Comparison of ENCODE assay signal across 10 cellular contexts in genomic region chr16:57141822-57142631, GRCh38. TPM values are rescaled to one million over a fixed set of nuclear protein-coding genes. Genes with fewer than 3 reads are reported as not detected.
DNase-seq lines count a peak whose midpoint lies in the region; ATAC-seq and FAIRE-seq lines count a peak whose summit lies in the region.
"Had no signal": no experiment of that assay in that cellular context is flagged by ENCODE, and none has a peak within 500 bp of the region (broad histone marks: within the 10 kb centered on the region; RNA-seq: fewer than 3 reads in every experiment).

No MANE protein-coding gene starts in this region.

- no peak overlapping the region for H3K9ac ChIP-seq in trophoblast cell (ENCODE audit: low read length)

- peak overlapping the region; percentile 93 for H3K27ac Mint-ChIP-seq in activated naive CD8-positive, alpha-beta T cell treated with anti-CD3 and anti-CD28 coated beads, Interleukin-2, amount 10 ng/mL, durations not matched to agents 7 days and 5 days
- H3K27ac Mint-ChIP-seq: dendritic cell treated with granulocyte-macrophage colony-stimulating factor and Interleukin-4, amounts not matched to agents 40 ng/mL and 50 ng/mL, for 4 days; progenitor cell of endocrine pancreas had no signal

- H2BK12ac ChIP-seq in trophoblast cell (ENCODE audit: low read length): no peak overlapping the region

- no peak overlapping the region for H4K8ac ChIP-seq in trophoblast cell (ENCODE audit: low read depth, low read length)

- no peak overlapping the region for H4K12ac ChIP-seq in trophoblast cell (ENCODE audit: low read depth, low read length)

- no peak overlapping the region for H3K14ac ChIP-seq in trophoblast cell (ENCODE audit: low read length)

- POLR2A ChIA-PET in activated naive CD8-positive, alpha-beta T cell treated with anti-CD3 and anti-CD28 coated beads, Interleukin-2, amount 10 ng/mL, durations not matched to agents 7 days and 5 days (lab: Charles Lee): interaction anchor here (0.9 to 1.5 kb wide), 3 partner anchors 9 to 49 kb away, joined by 3 to 13 read pairs (median 4); partner anchors contain the start of gene CPNE2

- no peaks in the 10 kb centered on the region for H3K79me1 ChIP-seq in trophoblast cell (ENCODE audit: low read length)

- no peaks in the 10 kb centered on the region for H3K27me3 ChIP-seq in trophoblast cell (ENCODE audit: insufficient read depth, low read length)

- peaks cover 8% of the 10 kb centered on the region for H3K36me3 Mint-ChIP-seq in activated naive CD8-positive, alpha-beta T cell treated with anti-CD3 and anti-CD28 coated beads, Interleukin-2, amount 10 ng/mL, durations not matched to agents 7 days and 5 days

- no peak overlapping the region for H2AFZ ChIP-seq in trophoblast cell (ENCODE audit: insufficient read depth, low read length, poor library complexity)

- peak; percentile 79 for FAIRE-seq in GM18507 (lab: Jason Lieb, UNC)

- peaks cover 3% of the 10 kb centered on the region for H3K9me3 ChIP-seq in trophoblast cell (ENCODE audit: insufficient read depth, low read depth, low read length)

- H3K18ac ChIP-seq in trophoblast cell (ENCODE audit: low read length): no peak overlapping the region

- no peak overlapping the region for H2AK5ac ChIP-seq in trophoblast cell (ENCODE audit: low read length)

- no peak overlapping the region for H4K91ac ChIP-seq in trophoblast cell (ENCODE audit: low read depth, low read length)

- peak overlapping the region; percentile 69 for H3K4me3 Mint-ChIP-seq in activated naive CD8-positive, alpha-beta T cell treated with anti-CD3 and anti-CD28 coated beads, Interleukin-2, amount 10 ng/mL, durations not matched to agents 7 days and 5 days
- H3K4me3 Mint-ChIP-seq: dendritic cell treated with granulocyte-macrophage colony-stimulating factor and Interleukin-4, amounts not matched to agents 40 ng/mL and 50 ng/mL, for 4 days had no signal

- H2BK5ac ChIP-seq in trophoblast cell (ENCODE audit: low read depth, low read length, poor library complexity): no peak overlapping the region

- peaks cover 14 to 21% of the 10 kb centered on the region in 2 experiments for H3K36me3 ChIP-seq in trophoblast cell (ENCODE audit: control insufficient read depth in 1 of 2, insufficient read depth in 2 of 2, low read length in 2 of 2)

- intact Hi-C loops in sciatic nerve (cut with DNase I): no loop called here

- H3K4ac ChIP-seq in trophoblast cell (ENCODE audit: low read depth, low read length): no peak overlapping the region

- no peaks in the 10 kb centered on the region for H3K79me2 ChIP-seq in trophoblast cell (ENCODE audit: control insufficient read depth, insufficient read depth, low read length, poor library complexity)

- H3K9me3 Mint-ChIP-seq in activated naive CD8-positive, alpha-beta T cell treated with anti-CD3 and anti-CD28 coated beads, Interleukin-2, amount 10 ng/mL, durations not matched to agents 7 days and 5 days: no peaks in the 10 kb centered on the region
- H3K9me3 Mint-ChIP-seq: dendritic cell treated with granulocyte-macrophage colony-stimulating factor and Interleukin-4, amounts not matched to agents 40 ng/mL and 50 ng/mL, for 4 days had no signal

- H3K27me3 Mint-ChIP-seq in activated naive CD8-positive, alpha-beta T cell treated with anti-CD3 and anti-CD28 coated beads, Interleukin-2, amount 10 ng/mL, durations not matched to agents 7 days and 5 days: no peaks in the 10 kb centered on the region
- H3K27me3 Mint-ChIP-seq: dendritic cell treated with granulocyte-macrophage colony-stimulating factor and Interleukin-4, amounts not matched to agents 40 ng/mL and 50 ng/mL, for 4 days had no signal

- DNase-seq in GM18507 (ENCODE audit: extremely low spot score, insufficient read length, low read depth): no peak
- peak; percentile 79 for DNase-seq in Jurkat, Clone E6-1 (ENCODE audit: low read depth, low spot score)
- DNase-seq in activated naive CD8-positive, alpha-beta T cell treated with anti-CD3 and anti-CD28 coated beads, Interleukin-2, amount 10 ng/mL, durations not matched to agents 7 days and 5 days: peak; percentile 35
- peak; percentile 47 for DNase-seq in sciatic nerve (ENCODE audit: low spot score)
- DNase-seq in trophoblast cell: no peak
- no peak for DNase-seq in NCI-H1105 (lab: John Stamatoyannopoulos, UW)
- DNase-seq in putamen (ENCODE audit: low spot score): no peak

- H3K4me1 ChIP-seq in trophoblast cell (ENCODE audit: control insufficient read depth in 1 of 2, insufficient read depth in 2 of 2, low read length in 2 of 2): peaks cover 8 to 26% of the 10 kb centered on the region in 2 experiments

- WGBS in trophoblast cell (ENCODE audit: extremely low coverage, insufficient coverage, insufficient read length): no CpG with 5 or more reads among the region's 16 CpGs

- H2BK120ac ChIP-seq in trophoblast cell (ENCODE audit: insufficient read depth, low read length, poor library complexity): no peak overlapping the region

- no peak overlapping the region for H3K4me2 ChIP-seq in trophoblast cell (ENCODE audit: low read length)

- H3K27ac ChIP-seq in trophoblast cell (ENCODE audit: low read depth, low read length): no peak overlapping the region

- H3K23ac ChIP-seq in trophoblast cell (ENCODE audit: low read length): no peak overlapping the region

- H3K4me1 Mint-ChIP-seq in activated naive CD8-positive, alpha-beta T cell treated with anti-CD3 and anti-CD28 coated beads, Interleukin-2, amount 10 ng/mL, durations not matched to agents 7 days and 5 days: peaks cover 31% of the 10 kb centered on the region

- ATAC-seq in activated naive CD8-positive, alpha-beta T cell treated with anti-CD3 and anti-CD28 coated beads, Interleukin-2, amount 10 ng/mL, durations not matched to agents 7 days and 5 days (ENCODE audit: low read depth): peak; percentile 80
- ATAC-seq in sciatic nerve: no peak
- ATAC-seq in GM19035 (IDR thresholded peaks at IDR 0.05; ENCODE audit: unreplicated experiment): no peak

- H3K4me3 ChIP-seq in Jurkat, Clone E6-1 (ENCODE audit: low read length): peak overlapping the region; percentile 15
- H3K4me3 ChIP-seq in trophoblast cell (ENCODE audit: low read depth, low read length): no peak overlapping the region

RNA-seq across cellular contexts. Expression of gene PSME3IP1, which starts 43.8 kb away (rescaled TPM):
- polyA plus RNA-seq in Jurkat, Clone E6-1 (2012; ENCODE audit: insufficient read depth, insufficient read length): 132 TPM
- total RNA-seq in activated naive CD8-positive, alpha-beta T cell treated with anti-CD3 and anti-CD28 coated beads, Interleukin-2, amount 10 ng/mL, durations not matched to agents 7 days and 5 days: 100 to 1,000 TPM; 134 to 140 TPM
- 80.5 TPM for total RNA-seq in sciatic nerve
- 75.9 and 77.8 TPM in 2 replicates for polyA plus RNA-seq in trophoblast cell (2013)

RNA-seq across cellular contexts. Expression of gene RSPRY1, which starts 44.1 kb away (rescaled TPM):
- polyA plus RNA-seq in Jurkat, Clone E6-1 (2012; ENCODE audit: insufficient read depth, insufficient read length): 27.3 TPM
- total RNA-seq in activated naive CD8-positive, alpha-beta T cell treated with anti-CD3 and anti-CD28 coated beads, Interleukin-2, amount 10 ng/mL, durations not matched to agents 7 days and 5 days: 10 to 100 TPM; 29.5 to 34.3 TPM
- 26.3 TPM for total RNA-seq in sciatic nerve
- 46.5 and 46.7 TPM in 2 replicates for polyA plus RNA-seq in trophoblast cell (2013)

RNA-seq across cellular contexts. Expression of gene CPNE2, which starts 49.6 kb away (rescaled TPM):
- 9.4 TPM for polyA plus RNA-seq in Jurkat, Clone E6-1 (2012; ENCODE audit: insufficient read depth, insufficient read length)
- total RNA-seq in activated naive CD8-positive, alpha-beta T cell treated with anti-CD3 and anti-CD28 coated beads, Interleukin-2, amount 10 ng/mL, durations not matched to agents 7 days and 5 days: 10 to 100 TPM; 11.0 to 11.4 TPM
- total RNA-seq in sciatic nerve: 44.7 TPM
- 76.8 and 79.1 TPM in 2 replicates for polyA plus RNA-seq in trophoblast cell (2013)

Comparison
In these comparisons a context has a peak if more than half of its experiments do, and no peak if none do; other contexts are left out.
1. DNase-seq: peak in Jurkat, Clone E6-1 (single experiment), activated naive CD8-positive, alpha-beta T cell treated with anti-CD3 and anti-CD28 coated beads, Interleukin-2, amount 10 ng/mL, durations not matched to agents 7 days and 5 days (single experiment) and sciatic nerve (single experiment); none in GM18507 (single experiment), trophoblast cell (0 of 2), NCI-H1105 (single experiment) and putamen (single experiment).